Comparison of ENCODE assay signal across 9 cellular contexts in genomic region chr1:42756956-42757891, GRCh38. TPM values are rescaled to one million over a fixed set of nuclear protein-coding genes. Genes with fewer than 3 reads are reported as not detected.
DNase-seq lines count a peak whose midpoint lies in the region; ATAC-seq, FAIRE-seq and TF ChIP-seq lines count a peak whose summit lies in the region.
"Had no signal": no experiment of that assay in that cellular context is flagged by ENCODE, and none has a peak within 500 bp of the region (broad histone marks: within the 10 kb centered on the region; RNA-seq: fewer than 3 reads in every experiment).

No MANE protein-coding gene starts in this region.

- intact Hi-C loops in pancreas (cut with DNase I), result no loop called here

- H3K4me3 Mint-ChIP-seq in activated naive CD8-positive, alpha-beta T cell treated with anti-CD3 and anti-CD28 coated beads, Interleukin-2, amount 50 U/mL, for 24 hours, result no peak overlapping the region
- H3K4me3 Mint-ChIP-seq in activated naive CD8-positive, alpha-beta T cell treated with anti-CD3 and anti-CD28 coated beads for 36 hours, result no peak overlapping the region

- H3K27me3 ChIP-seq in pancreas, result no peaks in the 10 kb centered on the region

- no peaks in the 10 kb centered on the region for H3K9me3 Mint-ChIP-seq in activated naive CD8-positive, alpha-beta T cell treated with anti-CD3 and anti-CD28 coated beads, Interleukin-2, amount 50 U/mL, for 24 hours
- H3K9me3 Mint-ChIP-seq in activated naive CD8-positive, alpha-beta T cell treated with anti-CD3 and anti-CD28 coated beads for 36 hours, result no peaks in the 10 kb centered on the region

- TF ChIP-seq CTCF in fibroblast of mammary gland (conservative IDR thresholded peaks at IDR 0.05; ENCODE audit: control insufficient read depth, insufficient read depth, low read depth, low read length) (peak; percentile 66), pancreas (IDR thresholded peaks at IDR 0.05) (peak; percentile 20 to 61 (median 35))

- no peak overlapping the region for H3K27ac Mint-ChIP-seq in activated naive CD8-positive, alpha-beta T cell treated with anti-CD3 and anti-CD28 coated beads, Interleukin-2, amount 50 U/mL, for 24 hours
- no peak overlapping the region for H3K27ac Mint-ChIP-seq in activated naive CD8-positive, alpha-beta T cell treated with anti-CD3 and anti-CD28 coated beads for 36 hours

- no peak for DNase-seq in activated naive CD8-positive, alpha-beta T cell treated with anti-CD3 and anti-CD28 coated beads, Interleukin-2, amount 50 U/mL, for 24 hours
- DNase-seq in activated naive CD8-positive, alpha-beta T cell treated with anti-CD3 and anti-CD28 coated beads for 36 hours, result no peak
- DNase-seq in NCI-H1092 (lab: John Stamatoyannopoulos, UW) (peak; percentile 57), SKM-1 (lab: John Stamatoyannopoulos, UW; ENCODE audit: unreplicated experiment) (peak; percentile 62), fibroblast of mammary gland (ENCODE audit: low read depth) (peak; percentile 71), pancreas (peak in 1 of 6 donors; percentile 31)

- H3K9me3 ChIP-seq in pancreas, result no peaks in the 10 kb centered on the region

- H3K36me3 Mint-ChIP-seq in activated naive CD8-positive, alpha-beta T cell treated with anti-CD3 and anti-CD28 coated beads, Interleukin-2, amount 50 U/mL, for 24 hours (ENCODE audit: low read depth), result peaks cover 40% of the 10 kb centered on the region
- H3K36me3 Mint-ChIP-seq in activated naive CD8-positive, alpha-beta T cell treated with anti-CD3 and anti-CD28 coated beads for 36 hours, result peaks cover 26% of the 10 kb centered on the region

- no peak overlapping the region for H3K27ac ChIP-seq in pancreas

- WGBS in pancreas, 2 donors, result 73 to 76% methylated on average over 17 of the region's 17 CpGs

- ATAC-seq in activated naive CD8-positive, alpha-beta T cell treated with anti-CD3 and anti-CD28 coated beads, Interleukin-2, amount 50 U/mL, for 24 hours, result peak; percentile 56
- ATAC-seq in pancreas (peak; percentile 53 to 93 (median 82)), HG03432 (IDR thresholded peaks at IDR 0.05; ENCODE audit: unreplicated experiment) (no peak), HG03095 (IDR thresholded peaks at IDR 0.05; ENCODE audit: unreplicated experiment) (no peak)

- H3K4me1 ChIP-seq in pancreas, result no peaks in the 10 kb centered on the region

- no peak overlapping the region for H3K4me3 ChIP-seq in fibroblast of mammary gland (ENCODE audit: control insufficient read depth, low read depth, low read length)
- H3K4me3 ChIP-seq in pancreas, result no peak overlapping the region

- peaks cover under 1% of the 10 kb centered on the region for H3K4me1 Mint-ChIP-seq in activated naive CD8-positive, alpha-beta T cell treated with anti-CD3 and anti-CD28 coated beads, Interleukin-2, amount 50 U/mL, for 24 hours
- H3K4me1 Mint-ChIP-seq in activated naive CD8-positive, alpha-beta T cell treated with anti-CD3 and anti-CD28 coated beads for 36 hours, result peaks cover under 1% of the 10 kb centered on the region

- no peak for FAIRE-seq in pancreas (lab: Jason Lieb, UNC)

- no peaks in the 10 kb centered on the region for H3K27me3 Mint-ChIP-seq in activated naive CD8-positive, alpha-beta T cell treated with anti-CD3 and anti-CD28 coated beads, Interleukin-2, amount 50 U/mL, for 24 hours
- no peaks in the 10 kb centered on the region for H3K27me3 Mint-ChIP-seq in activated naive CD8-positive, alpha-beta T cell treated with anti-CD3 and anti-CD28 coated beads for 36 hours

- peaks cover 0 to 27% (median 6%) of the 10 kb centered on the region in 3 donors for H3K36me3 ChIP-seq in pancreas

RNA-seq across cellular contexts. Expression of gene P3H1, which starts 9.6 kb away (rescaled TPM):
- total RNA-seq in activated naive CD8-positive, alpha-beta T cell treated with anti-CD3 and anti-CD28 coated beads for 36 hours, result 10 to 100 TPM; 24.1 to 27.8 TPM
- 10 to 100 TPM in 4 of 6 donors, 1 to 10 TPM in 2; 6.8 to 26.2 (median 11.8) TPM for total RNA-seq in pancreas
- 10 to 100 TPM; 27.0 to 37.0 TPM for polyA plus RNA-seq in pancreas

RNA-seq across cellular contexts. Expression of gene C1orf50, which starts 9.8 kb away (rescaled TPM):
- total RNA-seq in activated naive CD8-positive, alpha-beta T cell treated with anti-CD3 and anti-CD28 coated beads for 36 hours, result 1 to 10 TPM; 6.9 to 7.2 TPM
- total RNA-seq in pancreas, result 1 to 10 TPM; 1.6 to 3.5 (median 2.8) TPM
- 1 to 10 TPM; 2.4 to 2.5 TPM for polyA plus RNA-seq in pancreas

RNA-seq across cellular contexts. Expression of gene CLDN19, which starts 17.2 kb away (rescaled TPM):
- not detected for total RNA-seq in activated naive CD8-positive, alpha-beta T cell treated with anti-CD3 and anti-CD28 coated beads for 36 hours
- not detected for total RNA-seq in pancreas
- under 1 TPM in 1 of 2 donors, not detected in 1; 0.04 TPM for polyA plus RNA-seq in pancreas
- polyA plus RNA-seq: aorta had no signal

RNA-seq across cellular contexts. Expression of gene TMEM269, which starts 27.6 kb away (rescaled TPM):
- total RNA-seq in activated naive CD8-positive, alpha-beta T cell treated with anti-CD3 and anti-CD28 coated beads for 36 hours, result under 1 TPM; 0.06 to 0.32 TPM
- total RNA-seq in pancreas, result under 1 TPM in 3 of 6 donors, not detected in 3; 0.18 to 0.35 (median 0.23) TPM
- under 1 TPM in 1 of 2 donors, not detected in 1; 0.04 TPM for polyA plus RNA-seq in pancreas
- polyA plus RNA-seq: aorta had no signal

RNA-seq across cellular contexts. Expression of gene ERMAP, which starts 59.7 kb away (rescaled TPM):
- 1 to 10 TPM; 3.1 to 3.2 TPM for total RNA-seq in activated naive CD8-positive, alpha-beta T cell treated with anti-CD3 and anti-CD28 coated beads for 36 hours
- total RNA-seq in pancreas, result 10 to 100 TPM in 1 of 6 donors, 1 to 10 TPM in 5; 7.0 to 11.2 (median 8.5) TPM
- 1 to 10 TPM; 4.8 to 9.2 TPM for polyA plus RNA-seq in pancreas

Comparison
In these comparisons a context has a peak if more than half of its experiments do, and no peak if none do; other contexts are left out.
1. ATAC-seq: peak in activated naive CD8-positive, alpha-beta T cell treated with anti-CD3 and anti-CD28 coated beads, Interleukin-2, amount 50 U/mL, for 24 hours (single experiment) and pancreas (4 of 4); none in HG03432 (single experiment) and HG03095 (single experiment).
2. DNase-seq: peak in NCI-H1092 (single experiment), SKM-1 (single experiment) and fibroblast of mammary gland (single experiment); none in activated naive CD8-positive, alpha-beta T cell treated with anti-CD3 and anti-CD28 coated beads, Interleukin-2, amount 50 U/mL, for 24 hours (single experiment) and activated naive CD8-positive, alpha-beta T cell treated with anti-CD3 and anti-CD28 coated beads for 36 hours (single experiment).